1 cellular context compared by ENCODE assay signal in the genomic region with DNA sequence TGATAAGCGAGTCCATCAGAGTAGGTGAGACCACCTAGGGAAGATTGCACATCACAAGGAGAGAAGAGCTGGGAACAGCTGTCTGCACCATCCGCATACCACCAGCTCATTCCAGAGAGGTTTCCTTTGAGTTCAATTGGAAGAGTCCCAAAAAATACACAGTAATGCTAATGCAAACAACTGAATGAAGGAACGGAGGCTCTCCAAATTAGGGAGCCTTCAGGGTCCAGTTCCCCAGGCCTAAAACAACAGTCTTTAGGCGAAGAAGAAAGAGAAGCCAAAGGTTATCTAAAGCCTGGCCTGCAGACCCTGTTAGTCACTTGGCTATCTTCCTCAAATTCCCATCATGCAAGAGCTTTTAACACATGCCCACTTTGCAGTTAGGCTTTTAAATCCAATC.
TF ChIP-seq lines count a peak whose summit lies in the region.

No MANE protein-coding gene starts in this region.

TF ChIP-seq in A549, 52 proteins besides CTCF, POLR2A, EP300 and RAD21 (continued from another document):
- TF ChIP-seq, protein P1, sequence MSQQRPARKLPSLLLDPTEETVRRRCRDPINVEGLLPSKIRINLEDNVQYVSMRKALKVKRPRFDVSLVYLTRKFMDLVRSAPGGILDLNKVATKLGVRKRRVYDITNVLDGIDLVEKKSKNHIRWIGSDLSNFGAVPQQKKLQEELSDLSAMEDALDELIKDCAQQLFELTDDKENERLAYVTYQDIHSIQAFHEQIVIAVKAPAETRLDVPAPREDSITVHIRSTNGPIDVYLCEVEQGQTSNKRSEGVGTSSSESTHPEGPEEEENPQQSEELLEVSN (IDR thresholded peaks at IDR 0.05; ENCODE audit: borderline replicate concordance, low read depth), result no peak
- TF ChIP-seq HOXB13 (CRISPR knock-in tag; IDR thresholded peaks at IDR 0.05; ENCODE audit: low read depth), result no peak
- TF ChIP-seq ZC3H11A (IDR thresholded peaks at IDR 0.05), result no peak
- TF ChIP-seq SREBF2 (IDR thresholded peaks at IDR 0.05), result no peak
- TF ChIP-seq RCOR1 (IDR thresholded peaks at IDR 0.05; ENCODE audit: low read depth, low read length), result no peak
- TF ChIP-seq CBX2 (IDR thresholded peaks at IDR 0.05; ENCODE audit: borderline replicate concordance, low read depth), result no peak
- TF ChIP-seq ZFP36 (IDR thresholded peaks at IDR 0.05; ENCODE audit: borderline replicate concordance, partially characterized antibody), result no peak
- TF ChIP-seq ZSCAN20 (CRISPR knock-in tag; IDR thresholded peaks at IDR 0.05), result no peak
- no peak for TF ChIP-seq JUN (IDR thresholded peaks at IDR 0.05)
- no peak for TF ChIP-seq BHLHE40 (IDR thresholded peaks at IDR 0.05; ENCODE audit: low read depth, low read length)
- no peak for TF ChIP-seq NFE2L2 (conservative IDR thresholded peaks at IDR 0.05; ENCODE audit: low read length)
